ENCODE assay signal across 8 cellular contexts in the genomic region with DNA sequence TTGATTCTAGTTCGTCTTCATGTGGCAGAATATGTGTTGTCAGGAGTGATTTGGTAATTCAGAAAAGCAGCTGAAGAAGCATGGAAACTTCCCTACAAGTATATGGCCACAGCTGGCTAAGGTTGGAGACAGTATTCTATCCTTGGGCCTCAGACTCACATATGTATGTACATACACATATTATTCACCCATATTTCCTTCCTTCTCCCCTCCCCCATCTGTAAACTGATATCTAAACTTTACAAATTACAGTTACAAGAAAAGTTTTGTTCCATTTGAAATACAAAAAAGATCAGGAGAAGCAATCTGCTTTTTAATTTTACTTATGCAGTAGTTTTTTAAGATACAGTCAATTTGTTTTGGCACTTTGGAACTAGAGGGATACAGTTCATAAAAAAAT. TPM values are rescaled to one million over a fixed set of nuclear protein-coding genes. Genes with fewer than 3 reads are reported as not detected.
DNase-seq lines count a peak whose midpoint lies in the region; ATAC-seq, FAIRE-seq and TF ChIP-seq lines count a peak whose summit lies in the region.

No MANE protein-coding gene starts in this region.

- intact Hi-C loops in gastrocnemius medialis (cut with DNase I; ENCODE audit: low total_unique reads) = loop anchor here (5.0 kb wide), 1 partner anchor 525 kb away; a partner anchor contains a TSS

- H3K79me2 ChIP-seq in OCI-LY3 (ENCODE audit: low read length) = peaks cover 82% of the 10 kb centered on the region

- FAIRE-seq in endometrium (lab: Jason Lieb, UNC) = peak; percentile 71

- H4K20me1 ChIP-seq in OCI-LY3 (ENCODE audit: insufficient read depth, low read length) = peaks cover 54% of the 10 kb centered on the region

- no peaks in the 10 kb centered on the region for H3K9me3 ChIP-seq in OCI-LY3 (ENCODE audit: insufficient read depth, low read length)
- H3K9me3 ChIP-seq in gastrocnemius medialis = no peaks in the 10 kb centered on the region

- peak overlapping the region; percentile 75 for H3K4me2 ChIP-seq in OCI-LY3 (ENCODE audit: low read length)

- H3K36me3 ChIP-seq in OCI-LY3 (replicated peaks; ENCODE audit: low read depth, low read length) (peaks cover 31% of the 10 kb centered on the region), gastrocnemius medialis (peaks cover 0 to 6% of the 10 kb centered on the region in 2 donors)

- in situ Hi-C loops in gastrocnemius medialis (cut with MboI; ENCODE audit: low sequenced_read_pairs in 4 of 4) = loop anchor here in 2 of 4 donors (5.0 to 10.0 kb wide), 2 partner anchors 73 to 75 kb away; no protein-coding TSS in a partner anchor

- H3K27me3 ChIP-seq in OCI-LY3 (ENCODE audit: low read depth, low read length) (no peaks in the 10 kb centered on the region), gastrocnemius medialis (no peaks in the 10 kb centered on the region)

- H2AFZ ChIP-seq in OCI-LY3 (ENCODE audit: low read depth, low read length) = no peak overlapping the region

- peak; percentile 3 for DNase-seq in NCI-H1105 treated with DMSO at 0.1 percent for 48 hours (lab: John Stamatoyannopoulos, UW)
- DNase-seq in NCI-H1105 (lab: John Stamatoyannopoulos, UW) = no peak
- DNase-seq in gastrocnemius medialis = no peak
- no peak for DNase-seq in left lobe of liver (ENCODE audit: low spot score)
- DNase-seq in globus pallidus (ENCODE audit: low spot score) = no peak

- H3K4me3 ChIP-seq in OCI-LY3 (ENCODE audit: low read length) = peak overlapping the region; percentile 91
- H3K4me3 ChIP-seq in gastrocnemius medialis = peak overlapping the region; percentile 92 to 98 (median 94)

- H3K4me1 ChIP-seq in OCI-LY3 (ENCODE audit: low read length) (peaks cover 25% of the 10 kb centered on the region), gastrocnemius medialis (peaks cover 58 to 63% of the 10 kb centered on the region in 2 donors)

- ATAC-seq in gastrocnemius medialis = no peak
- no peak for ATAC-seq in left lobe of liver
- ATAC-seq in HG02678 (IDR thresholded peaks at IDR 0.05; ENCODE audit: unreplicated experiment) = no peak

- no peak for TF ChIP-seq POLR2A in gastrocnemius medialis (IDR thresholded peaks at IDR 0.05)

- no peak for TF ChIP-seq CTCF in OCI-LY3 (IDR thresholded peaks at IDR 0.05; ENCODE audit: low read depth, low read length)
- no peak for TF ChIP-seq CTCF in gastrocnemius medialis (IDR thresholded peaks at IDR 0.05 in 4 of 5, conservative IDR thresholded peaks at IDR 0.05 in 1 of 5)

- H3K9ac ChIP-seq in OCI-LY3 (ENCODE audit: low read length) = peak overlapping the region; percentile 99

- H3K27ac ChIP-seq in OCI-LY3 (ENCODE audit: low read length) = peak overlapping the region; percentile 91
- H3K27ac ChIP-seq in gastrocnemius medialis = peak overlapping the region; percentile 98 to 100 (median 98)

RNA-seq across cellular contexts. Expression of a gene that starts 3.1 kb away (rescaled TPM):
- total RNA-seq in gastrocnemius medialis (10 to 100 TPM; 47.9 to 68.9 (median 58.7) TPM), left lobe of liver (31.7 TPM)
